ENCODE assay signal across 29 cellular contexts in genomic region chrX:37487271-37487670, GRCh38.
"Had no signal": no experiment of that assay in that cellular context is flagged by ENCODE, and none has a peak within 500 bp of the region (broad histone marks: within the 10 kb centered on the region; RNA-seq: fewer than 3 reads in every experiment).

No MANE protein-coding gene starts in this region.

- H3K9me3 Mint-ChIP-seq: dendritic cell treated with granulocyte-macrophage colony-stimulating factor and Interleukin-4, amounts not matched to agents 40 ng/mL and 50 ng/mL, for 4 days; effector memory CD8-positive, alpha-beta T cell had no signal

- ATAC-seq: effector memory CD8-positive, alpha-beta T cell; esophagus mucosa; foreskin keratinocyte; gastrocnemius medialis; gastroesophageal sphincter; heart left ventricle; heart right ventricle had no signal

- H3K27ac ChIP-seq: colonic mucosa, coronary artery, dorsolateral prefrontal cortex, epithelial cell of prostate, esophagus muscularis mucosa, esophagus squamous epithelium, foreskin keratinocyte, gastrocnemius medialis, gastroesophageal sphincter, heart left ventricle, heart right ventricle had no signal

- H3K36me3 ChIP-seq: colonic mucosa, esophagus muscularis mucosa, esophagus squamous epithelium, gastrocnemius medialis, gastroesophageal sphincter, heart left ventricle, heart right ventricle had no signal

- H3K4me3 ChIP-seq: colonic mucosa, coronary artery, dorsolateral prefrontal cortex, esophagus muscularis mucosa, esophagus squamous epithelium, gastrocnemius medialis, gastroesophageal sphincter, heart left ventricle, heart right ventricle had no signal

- H3K4me1 Mint-ChIP-seq: endodermal cell had no signal

- H3K9me3 ChIP-seq: colonic mucosa, esophagus muscularis mucosa, esophagus squamous epithelium, gastrocnemius medialis, gastroesophageal sphincter, heart left ventricle, heart right ventricle had no signal

- H3K4me1 ChIP-seq: colonic mucosa, esophagus muscularis mucosa, esophagus squamous epithelium, foreskin keratinocyte, gastrocnemius medialis, gastroesophageal sphincter, heart left ventricle, heart right ventricle had no signal

- DNase-seq: colonic mucosa; cortex of kidney; dermis blood vessel endothelial cell; dorsolateral prefrontal cortex; effector CD4-positive, alpha-beta T cell; effector CD8-positive, alpha-beta T cell; effector memory CD4-positive, alpha-beta T cell; effector memory CD8-positive, alpha-beta T cell; endodermal cell; erythroblast; esophagus squamous epithelium; foreskin fibroblast; foreskin keratinocyte; foreskin melanocyte; gastrocnemius medialis; glutamatergic neuron; head of caudate nucleus; heart left ventricle; heart right ventricle had no signal

- H3K27me3 ChIP-seq: colonic mucosa, esophagus muscularis mucosa, esophagus squamous epithelium, foreskin keratinocyte, gastrocnemius medialis, gastroesophageal sphincter, heart left ventricle, heart right ventricle had no signal

- FAIRE-seq: colon, endometrium, endothelial cell of umbilical vein, frontal cortex had no signal

- H3K27ac Mint-ChIP-seq: dendritic cell treated with granulocyte-macrophage colony-stimulating factor and Interleukin-4, amounts not matched to agents 40 ng/mL and 50 ng/mL, for 4 days; effector memory CD8-positive, alpha-beta T cell; endodermal cell had no signal

- H3K4me3 Mint-ChIP-seq: dendritic cell treated with granulocyte-macrophage colony-stimulating factor and Interleukin-4, amounts not matched to agents 40 ng/mL and 50 ng/mL, for 4 days; effector memory CD8-positive, alpha-beta T cell; endodermal cell had no signal
